ENCODE assay signal across 19 cellular contexts in genomic region chr14:90423166-90423565, GRCh38. TPM values are rescaled to one million over a fixed set of nuclear protein-coding genes. Genes with fewer than 3 reads are reported as not detected.
DNase-seq lines count a peak whose midpoint lies in the region; ATAC-seq and TF ChIP-seq lines count a peak whose summit lies in the region.
"Had no signal": no experiment of that assay in that cellular context is flagged by ENCODE, and none has a peak within 500 bp of the region (broad histone marks: within the 10 kb centered on the region; RNA-seq: fewer than 3 reads in every experiment).

No MANE protein-coding gene starts in this region.

- H3K27ac Mint-ChIP-seq in brain: peak overlapping the region in 4 of 5 experiments; percentile 21 to 88 (median 80)
- H3K27ac Mint-ChIP-seq: CD8-positive, alpha-beta T cell; HFFc6 had no signal

- H3K4me3 Mint-ChIP-seq in brain: no peak overlapping the region
- H3K4me3 Mint-ChIP-seq: CD8-positive, alpha-beta T cell; HFFc6; IgD-negative memory B cell had no signal

- H3K9me3 Mint-ChIP-seq in brain: peaks cover 0 to 7% (median 2%) of the 10 kb centered on the region in 5 experiments
- H3K9me3 Mint-ChIP-seq: CD8-positive, alpha-beta T cell; HFFc6 had no signal

- peak; percentile 46 for DNase-seq in activated effector memory CD4-positive, alpha-beta T cell treated with anti-CD3 and anti-CD28 coated beads, Interleukin-2, amount 50 U/mL, for 16 hours
- no peak for DNase-seq in activated effector memory CD4-positive, alpha-beta T cell treated with Interleukin-2 at 50 U/mL for 16 hours
- peak; percentile 88 for DNase-seq in mesenteric fat pad (ENCODE audit: low spot score)
- no peak for DNase-seq in EL
- DNase-seq: AML-193; Calu3; CD8-positive, alpha-beta T cell; DMS79 treated with DMSO at 0.1 percent for 48 hours; GM23248; H7; HFFc6; KBM-7 had no signal

- peaks cover 61% of the 10 kb centered on the region for H3K4me1 Mint-ChIP-seq in brain
- H3K4me1 Mint-ChIP-seq: IgD-negative memory B cell had no signal

- peaks cover 5% of the 10 kb centered on the region for H3K27me3 Mint-ChIP-seq in brain

- ATAC-seq in GM21786 (IDR thresholded peaks at IDR 0.05; ENCODE audit: unreplicated experiment) (no peak), HG03139 (IDR thresholded peaks at IDR 0.05; ENCODE audit: unreplicated experiment) (no peak)
- ATAC-seq: A549; CD8-positive, alpha-beta T cell; GM12878; HCT116 had no signal

- H3K36me3 Mint-ChIP-seq in brain: no peaks in the 10 kb centered on the region
- H3K36me3 Mint-ChIP-seq: CD8-positive, alpha-beta T cell had no signal

- TF ChIP-seq CTCF in brain (conservative IDR thresholded peaks at IDR 0.05): no peak

RNA-seq across cellular contexts. Expression of gene CALM1, which starts 26.3 kb away (rescaled TPM):
- 668 TPM for polyA plus RNA-seq in brain (ENCODE audit: insufficient read depth, low read depth, low replicate concordance)
- 549 TPM for total RNA-seq in mesenteric fat pad

Comparison
In these comparisons a context has a peak if more than half of its experiments do, and no peak if none do; other contexts are left out.
1. DNase-seq: peak in activated effector memory CD4-positive, alpha-beta T cell treated with anti-CD3 and anti-CD28 coated beads, Interleukin-2, amount 50 U/mL, for 16 hours (single experiment) and mesenteric fat pad (single experiment); none in activated effector memory CD4-positive, alpha-beta T cell treated with Interleukin-2 at 50 U/mL for 16 hours (single experiment) and EL (single experiment).